ENCODE assay signal across 12 cellular contexts in the genomic region with DNA sequence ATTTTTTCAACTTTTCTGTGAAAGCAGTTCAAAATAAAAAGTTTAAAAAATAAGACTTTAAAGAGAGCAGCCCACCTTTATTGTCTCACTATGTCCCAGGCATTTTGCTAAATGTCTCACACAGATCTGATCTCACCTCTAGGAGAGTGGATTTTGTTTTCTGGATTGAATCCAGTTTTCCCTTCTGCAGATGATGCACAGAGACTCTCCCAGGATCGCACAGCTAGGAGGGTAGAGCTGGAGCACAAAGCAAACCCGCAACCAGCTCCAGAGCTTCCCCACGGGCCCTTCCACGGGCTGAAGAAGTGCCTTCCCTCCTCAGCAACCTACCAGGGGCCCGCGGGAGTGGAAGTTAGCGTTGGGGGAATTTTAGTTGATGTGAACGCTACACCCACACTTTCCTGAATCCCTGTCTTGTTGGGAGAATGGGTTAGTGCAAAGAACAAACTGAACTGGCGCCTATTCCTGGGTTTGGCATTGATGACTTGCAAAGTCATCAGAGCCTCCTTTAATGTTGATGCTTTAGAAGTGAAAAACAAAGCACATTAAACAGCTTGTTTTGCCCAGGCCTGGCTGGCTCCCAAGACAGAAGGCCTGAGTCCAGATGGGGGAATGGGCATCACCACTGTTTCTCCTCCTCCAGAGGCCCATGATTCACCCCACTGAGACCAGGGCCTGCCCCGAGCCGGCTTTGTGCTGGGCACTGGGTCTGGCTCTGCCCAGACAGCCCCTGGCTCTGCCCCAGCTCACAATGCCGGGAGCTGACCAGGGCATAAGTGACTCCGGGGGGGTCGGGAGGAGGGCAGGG. TPM values are rescaled to one million over a fixed set of nuclear protein-coding genes. Genes with fewer than 3 reads are reported as not detected.
DNase-seq lines count a peak whose midpoint lies in the region; ATAC-seq lines count a peak whose summit lies in the region.
"Had no signal": no experiment of that assay in that cellular context is flagged by ENCODE, and none has a peak within 500 bp of the region (broad histone marks: within the 10 kb centered on the region; RNA-seq: fewer than 3 reads in every experiment).

No MANE protein-coding gene starts in this region.

- H3K27me3 Mint-ChIP-seq in activated T-helper 17 cell treated with anti-CD3 and anti-CD28 coated beads, Interleukin-2, amount 50 U/mL, for 72 hours = no peaks in the 10 kb centered on the region
- H3K27me3 Mint-ChIP-seq: stimulated activated naive CD8-positive, alpha-beta T cell treated with anti-CD3 and anti-CD28 coated beads, Interleukin-15, amount 100 ng/mL, for 72 hours had no signal

- no peak overlapping the region for H3K4me3 Mint-ChIP-seq in activated T-helper 17 cell treated with anti-CD3 and anti-CD28 coated beads, Interleukin-2, amount 50 U/mL, for 72 hours
- H3K4me3 Mint-ChIP-seq: CD14-positive monocyte; stimulated activated naive CD8-positive, alpha-beta T cell treated with anti-CD3 and anti-CD28 coated beads, Interleukin-15, amount 100 ng/mL, for 72 hours had no signal

- no peak overlapping the region for H3K27ac Mint-ChIP-seq in activated T-helper 17 cell treated with anti-CD3 and anti-CD28 coated beads, Interleukin-2, amount 50 U/mL, for 72 hours
- H3K27ac Mint-ChIP-seq: CD14-positive monocyte; stimulated activated naive CD8-positive, alpha-beta T cell treated with anti-CD3 and anti-CD28 coated beads, Interleukin-15, amount 100 ng/mL, for 72 hours had no signal

- ATAC-seq in activated T-helper 17 cell treated with anti-CD3 and anti-CD28 coated beads, Interleukin-2, amount 50 U/mL, for 72 hours (replicated peaks) = no peak
- ATAC-seq: left colon; stimulated activated naive CD8-positive, alpha-beta T cell treated with anti-CD3 and anti-CD28 coated beads, Interleukin-15, amount 100 ng/mL, for 72 hours had no signal

- no peaks in the 10 kb centered on the region for H3K9me3 Mint-ChIP-seq in activated T-helper 17 cell treated with anti-CD3 and anti-CD28 coated beads, Interleukin-2, amount 50 U/mL, for 72 hours
- H3K9me3 Mint-ChIP-seq: stimulated activated naive CD8-positive, alpha-beta T cell treated with anti-CD3 and anti-CD28 coated beads, Interleukin-15, amount 100 ng/mL, for 72 hours had no signal

- H3K36me3 Mint-ChIP-seq in activated T-helper 17 cell treated with anti-CD3 and anti-CD28 coated beads, Interleukin-2, amount 50 U/mL, for 72 hours (ENCODE audit: low read depth) = no peaks in the 10 kb centered on the region

- H3K4me1 Mint-ChIP-seq in activated T-helper 17 cell treated with anti-CD3 and anti-CD28 coated beads, Interleukin-2, amount 50 U/mL, for 72 hours = no peaks in the 10 kb centered on the region

- DNase-seq in COLO829 (ENCODE audit: low spot score) = peak; percentile 42
- peak; percentile 61 for DNase-seq in amniotic epithelial cell (ENCODE audit: low read depth)
- DNase-seq in glomerular visceral epithelial cell (ENCODE audit: extremely low spot score) = peak; percentile 56
- peak; percentile 57 for DNase-seq in pulmonary artery endothelial cell (ENCODE audit: low read depth, low spot score)
- DNase-seq in OCI-M1 (lab: John Stamatoyannopoulos, UW) = no peak
- no peak for DNase-seq in NK-92 (lab: John Stamatoyannopoulos, UW; ENCODE audit: unreplicated experiment)
- DNase-seq in NAMALWA (ENCODE audit: low spot score) = no peak
- DNase-seq: left colon; NCI-H1436; stimulated activated naive CD8-positive, alpha-beta T cell treated with anti-CD3 and anti-CD28 coated beads, Interleukin-15, amount 100 ng/mL, for 72 hours had no signal

RNA-seq across cellular contexts. Expression of gene C2CD2, which starts 6.0 kb away (rescaled TPM):
- total RNA-seq in pulmonary artery endothelial cell = 35.1 and 51.1 TPM in 2 replicates
- total RNA-seq in activated T-helper 17 cell treated with anti-CD3 and anti-CD28 coated beads, Interleukin-2, amount 50 U/mL, for 72 hours = 1 to 10 TPM; 4.6 to 8.2 TPM

Comparison
In these comparisons a context has a peak if more than half of its experiments do, and no peak if none do; other contexts are left out.
1. DNase-seq: peak in COLO829 (single experiment), amniotic epithelial cell (single experiment), glomerular visceral epithelial cell (single experiment) and pulmonary artery endothelial cell (single experiment); none in OCI-M1 (single experiment), NK-92 (single experiment) and NAMALWA (single experiment).